25 cellular contexts compared by ENCODE assay signal in genomic region chr11:117607449-117607848, GRCh38.
DNase-seq lines count a peak whose midpoint lies in the region; ATAC-seq lines count a peak whose summit lies in the region.
"Had no signal": no experiment of that assay in that cellular context is flagged by ENCODE, and none has a peak within 500 bp of the region (broad histone marks: within the 10 kb centered on the region; RNA-seq: fewer than 3 reads in every experiment).

No MANE protein-coding gene starts in this region.

- H3K27ac ChIP-seq in angular gyrus (ENCODE audit: low read depth, low read length) = peak overlapping the region; percentile 42
- H3K27ac ChIP-seq in layer of hippocampus (ENCODE audit: low read depth, low read length) = peak overlapping the region; percentile 36
- H3K27ac ChIP-seq: C4-2B, KMS-11 had no signal

- ATAC-seq in HG03025 (IDR thresholded peaks at IDR 0.05; ENCODE audit: low FRiP score, unreplicated experiment) (no peak), GM18870 (IDR thresholded peaks at IDR 0.05; ENCODE audit: unreplicated experiment) (no peak)
- ATAC-seq: Panc1 had no signal

- H3K27me3 ChIP-seq in layer of hippocampus (ENCODE audit: control insufficient read depth, insufficient read depth, low read length) = no peaks in the 10 kb centered on the region

- peak; percentile 50 for DNase-seq in activated effector memory CD4-positive, alpha-beta T cell treated with anti-CD3 and anti-CD28 coated beads, Interleukin-2, amount 50 U/mL, for 16 hours
- no peak for DNase-seq in activated effector memory CD4-positive, alpha-beta T cell treated with Interleukin-2 at 50 U/mL for 16 hours
- no peak for DNase-seq in activated gamma-delta T cell treated with Interleukin-2 at 50 U/mL for 16 hours
- no peak for DNase-seq in effector CD8-positive, alpha-beta T cell (lab: John Stamatoyannopoulos, UW)
- DNase-seq: 8988T; EL; GF-D8; H7; HFFc6; IMR-90; NCI-H1092 treated with DMSO at 0.1 percent for 48 hours; NCI-H146; NCI-H2029; NCI-H226; NCI-H510A treated with DMSO at 0.1 percent for 48 hours; NCI-H774; NK-92 treated with Interleukin-12 subunit alpha and Interleukin-12 subunit beta, amount 100 ng/mL, for 24 hours; SIG-M5 had no signal
